Comparison of ENCODE assay signal across 14 cellular contexts in the genomic region with DNA sequence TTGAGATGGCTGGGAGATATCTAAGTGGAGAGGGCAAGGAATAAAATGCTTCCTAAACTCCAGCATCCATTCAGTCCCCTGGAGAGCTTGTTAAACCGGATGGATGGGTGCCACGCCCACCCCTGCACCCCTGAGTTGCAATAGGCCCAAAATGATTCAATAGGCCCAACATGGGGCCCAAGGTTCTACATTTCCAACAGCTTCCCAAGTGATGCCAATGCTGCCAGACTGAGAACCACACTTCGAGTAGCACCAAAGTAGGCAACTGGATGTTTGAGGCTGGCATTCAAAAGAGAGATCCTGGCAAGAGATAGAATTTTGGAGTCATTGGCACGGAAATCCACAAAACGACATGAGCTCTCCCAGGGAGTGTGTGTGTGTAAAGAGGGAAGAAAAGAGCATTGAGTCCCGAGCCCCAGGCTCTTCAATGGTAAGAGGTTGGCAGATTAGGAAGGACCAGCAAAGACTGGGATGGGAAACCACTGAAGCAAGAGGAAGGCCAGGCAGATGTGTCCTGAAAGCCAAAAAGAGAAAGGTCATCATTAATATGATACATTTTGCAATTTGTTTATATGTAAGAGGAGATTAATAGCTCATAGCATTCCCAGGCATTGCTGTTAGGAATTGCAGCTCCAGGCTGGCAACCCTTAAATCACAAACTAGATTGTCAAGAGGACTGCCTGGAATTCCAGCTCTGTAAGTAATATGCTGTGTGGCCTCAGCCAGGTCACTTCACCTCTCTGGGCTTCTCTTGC.
DNase-seq lines count a peak whose midpoint lies in the region; ATAC-seq and TF ChIP-seq lines count a peak whose summit lies in the region.
"Had no signal": no experiment of that assay in that cellular context is flagged by ENCODE, and none has a peak within 500 bp of the region (broad histone marks: within the 10 kb centered on the region; RNA-seq: fewer than 3 reads in every experiment).

No MANE protein-coding gene starts in this region.

- H3K27ac Mint-ChIP-seq in neural crest cell (ENCODE audit: unreplicated experiment), result no peak overlapping the region
- H3K27ac Mint-ChIP-seq in activated T-cell treated with anti-CD3 and anti-CD28 coated beads, Interleukin-2, amount 50 U/mL, for 72 hours, result no peak overlapping the region

- H3K27me3 ChIP-seq in BLaER1 (no peaks in the 10 kb centered on the region), HUES6 (ENCODE audit: control insufficient read depth, insufficient read depth, low read length) (no peaks in the 10 kb centered on the region)
- H3K27me3 ChIP-seq: brain microvascular endothelial cell, thyroid gland had no signal

- no peaks in the 10 kb centered on the region for H3K36me3 Mint-ChIP-seq in neural crest cell (ENCODE audit: low read depth)
- H3K36me3 Mint-ChIP-seq in activated T-cell treated with anti-CD3 and anti-CD28 coated beads, Interleukin-2, amount 50 U/mL, for 72 hours (ENCODE audit: insufficient read depth in 2 of 2), result no peaks in the 10 kb centered on the region

- no peak for ATAC-seq in activated T-cell treated with anti-CD3 and anti-CD28 coated beads, Interleukin-2, amount 50 U/mL, for 72 hours (replicated peaks in 1 of 2)
- ATAC-seq in HG02884 (IDR thresholded peaks at IDR 0.05; ENCODE audit: unreplicated experiment), result no peak

- peak overlapping the region; percentile 48; the same call in 1 of the 2 replicates for H3K4me3 ChIP-seq in BLaER1
- H3K4me3 ChIP-seq in HUES6 (ENCODE audit: low read depth, low read length), result peak overlapping the region; percentile 50
- no peak overlapping the region for H3K4me3 ChIP-seq in epithelial cell of esophagus (ENCODE audit: low read length)
- H3K4me3 ChIP-seq: thyroid gland had no signal

- no peaks in the 10 kb centered on the region for H4K20me1 ChIP-seq in BLaER1

- H3K27me3 Mint-ChIP-seq in neural crest cell (ENCODE audit: low read depth), result peaks cover 3% of the 10 kb centered on the region
- peaks cover 16% of the 10 kb centered on the region for H3K27me3 Mint-ChIP-seq in activated T-cell treated with anti-CD3 and anti-CD28 coated beads, Interleukin-2, amount 50 U/mL, for 72 hours (ENCODE audit: low read depth)

- H3K27ac ChIP-seq in BLaER1 (no peak overlapping the region), HUES6 (ENCODE audit: low read depth, low read length) (no peak overlapping the region)
- H3K27ac ChIP-seq: brain microvascular endothelial cell, thyroid gland, VCaP had no signal

- H3K4me3 Mint-ChIP-seq in neural crest cell, result peak overlapping the region; percentile 7
- no peak overlapping the region for H3K4me3 Mint-ChIP-seq in activated T-cell treated with anti-CD3 and anti-CD28 coated beads, Interleukin-2, amount 50 U/mL, for 72 hours

- H3K9ac ChIP-seq in BLaER1 (peak overlapping the region; percentile 34; the same call in 1 of the 2 replicates), HUES6 (ENCODE audit: low read length) (no peak overlapping the region)
- H3K9ac ChIP-seq: parathyroid adenoma had no signal

- no peaks in the 10 kb centered on the region for H3K36me3 ChIP-seq in BLaER1
- H3K36me3 ChIP-seq in HUES6 (ENCODE audit: control insufficient read depth, insufficient read depth, low read length), result no peaks in the 10 kb centered on the region
- H3K36me3 ChIP-seq: brain microvascular endothelial cell, thyroid gland had no signal

- H3K4me2 ChIP-seq in BLaER1, result peak overlapping the region; percentile 89

- peak; percentile 13 for DNase-seq in epithelial cell of esophagus (ENCODE audit: low read depth)
- DNase-seq in neural crest cell (ENCODE audit: low read depth, low spot score), result no peak
- DNase-seq in D341Med (ENCODE audit: low spot score), result no peak
- DNase-seq in activated T-cell treated with anti-CD3 and anti-CD28 coated beads, Interleukin-2, amount 50 U/mL, for 72 hours, result no peak
- DNase-seq in MV-4-11 (lab: John Stamatoyannopoulos, UW), result no peak
- DNase-seq: brain microvascular endothelial cell; CD4-positive, alpha-beta T cell; kidney had no signal

- H3K4me1 Mint-ChIP-seq in neural crest cell, result peaks cover 34% of the 10 kb centered on the region
- H3K4me1 Mint-ChIP-seq in activated T-cell treated with anti-CD3 and anti-CD28 coated beads, Interleukin-2, amount 50 U/mL, for 72 hours (ENCODE audit: low read depth), result peaks cover 18% of the 10 kb centered on the region

- no peaks in the 10 kb centered on the region for H3K9me3 Mint-ChIP-seq in neural crest cell
- no peaks in the 10 kb centered on the region for H3K9me3 Mint-ChIP-seq in activated T-cell treated with anti-CD3 and anti-CD28 coated beads, Interleukin-2, amount 50 U/mL, for 72 hours
- H3K9me3 Mint-ChIP-seq: CD4-positive, alpha-beta T cell had no signal

- H3K4me1 ChIP-seq in BLaER1 (peaks cover 11% of the 10 kb centered on the region), HUES6 (ENCODE audit: control insufficient read depth, insufficient read depth, low read length) (peaks cover 33% of the 10 kb centered on the region)

- H3K9me3 ChIP-seq in BLaER1 (no peaks in the 10 kb centered on the region), HUES6 (ENCODE audit: control insufficient read depth, insufficient read depth, low read depth, low read length) (no peaks in the 10 kb centered on the region)
- H3K9me3 ChIP-seq: thyroid gland had no signal

- no peak for TF ChIP-seq CTCF in epithelial cell of esophagus (IDR thresholded peaks at IDR 0.05; ENCODE audit: insufficient read depth, low read depth, low read length, missing control alignments)
- no peak for TF ChIP-seq CTCF in neural crest cell (conservative IDR thresholded peaks at IDR 0.05)
